In the genomic region with DNA sequence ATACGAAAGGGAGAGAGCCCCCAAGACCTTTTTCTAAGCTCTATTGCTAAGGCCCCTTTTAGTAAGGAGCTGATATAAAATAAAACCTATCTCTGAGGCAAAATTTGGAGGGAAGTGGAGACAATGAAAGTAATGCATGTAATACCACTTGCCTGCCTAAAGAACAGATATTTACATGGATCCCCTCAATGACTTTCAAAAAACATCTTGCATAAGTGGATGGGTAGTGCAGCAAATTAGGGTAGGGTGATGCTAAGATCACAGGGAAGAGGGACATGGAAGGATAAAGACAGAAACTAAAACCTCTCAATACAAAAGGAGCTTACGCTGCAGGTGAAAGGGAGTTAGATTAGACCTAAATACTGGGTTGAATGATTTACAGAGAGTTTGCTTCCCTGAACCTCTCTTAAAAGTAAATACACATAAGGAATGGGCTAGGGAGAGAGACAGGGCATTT, we compare ENCODE assay signal across 8 cellular contexts. TPM values are rescaled to one million over a fixed set of nuclear protein-coding genes. Genes with fewer than 3 reads are reported as not detected.
A peak's percentile ranks its signal among the peaks of the same experiment; 100 is the strongest.
DNase-seq lines count a peak whose midpoint lies in the region; ATAC-seq and TF ChIP-seq lines count a peak whose summit lies in the region.

No MANE protein-coding gene starts in this region.

- H3K9me3 ChIP-seq in duodenal mucosa (ENCODE audit: control insufficient read depth in 1 of 2, low read length in 2 of 2): no peaks in the 10 kb centered on the region

- no peaks in the 10 kb centered on the region for H3K27me3 ChIP-seq in duodenal mucosa (ENCODE audit: control insufficient read depth in 1 of 2, insufficient read depth in 2 of 2, low read length in 2 of 2)

- ATAC-seq in GM21367 (IDR thresholded peaks at IDR 0.05; ENCODE audit: unreplicated experiment): no peak

- H3K9me3 Mint-ChIP-seq in CD14-positive monocyte: peaks cover 0 to 2% (median 0%) of the 10 kb centered on the region in 7 donors
- H3K9me3 Mint-ChIP-seq in neural crest cell: no peaks in the 10 kb centered on the region

- DNase-seq in CD14-positive monocyte (ENCODE audit: low spot score): no peak
- DNase-seq in MV-4-11 (lab: John Stamatoyannopoulos, UW): peak; percentile 14
- DNase-seq in neural crest cell (ENCODE audit: low read depth, low spot score): no peak
- no peak for DNase-seq in OCI-M2 (lab: John Stamatoyannopoulos, UW; ENCODE audit: unreplicated experiment)
- no peak for DNase-seq in NCI-H1092 (lab: John Stamatoyannopoulos, UW)
- DNase-seq in NCI-H82 (lab: John Stamatoyannopoulos, UW): no peak

- H3K36me3 ChIP-seq in duodenal mucosa (ENCODE audit: control insufficient read depth in 1 of 2, insufficient read depth in 2 of 2, low read length in 2 of 2): peaks cover 50 to 72% of the 10 kb centered on the region in 2 donors

- TF ChIP-seq CTCF in CD14-positive monocyte (IDR thresholded peaks at IDR 0.05) (no peak), neural crest cell (conservative IDR thresholded peaks at IDR 0.05) (no peak)

- peak overlapping the region; percentile 80 to 94 for H3K9ac ChIP-seq in duodenal mucosa (ENCODE audit: low read depth in 1 of 2, low read length in 2 of 2)

- H3K27me3 Mint-ChIP-seq in CD14-positive monocyte (ENCODE audit: low read depth in 3 of 3) (peaks cover 0 to 3% (median 1%) of the 10 kb centered on the region in 3 donors), neural crest cell (ENCODE audit: low read depth) (peaks cover 13% of the 10 kb centered on the region)

- peaks cover 21 to 25% of the 10 kb centered on the region in 2 donors for H3K4me1 ChIP-seq in duodenal mucosa (ENCODE audit: control insufficient read depth in 1 of 2, insufficient read depth in 2 of 2, low read length in 2 of 2)

- peak overlapping the region; percentile 85 to 92 for H3K4me3 ChIP-seq in duodenal mucosa (ENCODE audit: low read depth in 1 of 2, low read length in 2 of 2)

- H3K4me1 Mint-ChIP-seq in CD14-positive monocyte (peaks cover 29% of the 10 kb centered on the region), neural crest cell (peaks cover 26% of the 10 kb centered on the region)

- peak overlapping the region; percentile 91 for H3K27ac ChIP-seq in duodenal mucosa (ENCODE audit: low read depth, low read length)

- H3K4me3 Mint-ChIP-seq in CD14-positive monocyte (peak overlapping the region; percentile 86 to 91), neural crest cell (peak overlapping the region; percentile 94)

- intact Hi-C loops in CD14-positive monocyte (cut with micrococcal nuclease): loop anchor here in 1 of 2 donors (10.0 kb wide), 1 partner anchor 115 kb away; the partner anchor contains the start of genes FNDC4 and GCKR

- peaks cover 54 to 66% of the 10 kb centered on the region in 2 donors for H3K36me3 Mint-ChIP-seq in CD14-positive monocyte
- H3K36me3 Mint-ChIP-seq in neural crest cell (ENCODE audit: low read depth): peaks cover 24% of the 10 kb centered on the region

- peak overlapping the region; percentile 93 to 98 (median 96) for H3K27ac Mint-ChIP-seq in CD14-positive monocyte
- H3K27ac Mint-ChIP-seq in neural crest cell (ENCODE audit: unreplicated experiment): peak overlapping the region; percentile 54

RNA-seq across cellular contexts. Expression of gene ZNF513, which starts 1.1 kb away (rescaled TPM):
- 1 to 10 TPM; 2.4 to 2.6 TPM for polyA plus RNA-seq in CD14-positive monocyte
- 26.5 and 27.9 TPM in 2 replicates for total RNA-seq in neural crest cell

RNA-seq across cellular contexts. Expression of gene SNX17, which starts 9.0 kb away (rescaled TPM):
- 100 to 1,000 TPM; 291 to 338 TPM for polyA plus RNA-seq in CD14-positive monocyte
- 104 and 109 TPM in 2 replicates for total RNA-seq in neural crest cell

RNA-seq across cellular contexts. Expression of gene EIF2B4, which starts 9.3 kb away (rescaled TPM):
- polyA plus RNA-seq in CD14-positive monocyte: 10 to 100 TPM; 29.5 to 42.3 TPM
- 72.5 TPM in 2 replicates for total RNA-seq in neural crest cell

RNA-seq across cellular contexts. Expression of gene GTF3C2, which starts 22.8 kb away (rescaled TPM):
- 10 to 100 TPM; 34.4 to 41.7 TPM for polyA plus RNA-seq in CD14-positive monocyte
- total RNA-seq in neural crest cell: 109 and 114 TPM in 2 replicates

RNA-seq across cellular contexts. Expression of gene PPM1G, which starts 30.0 kb away (rescaled TPM):
- 10 to 100 TPM; 47.3 to 54.3 TPM for polyA plus RNA-seq in CD14-positive monocyte
- total RNA-seq in neural crest cell: 157 and 163 TPM in 2 replicates
